In the genomic region with DNA sequence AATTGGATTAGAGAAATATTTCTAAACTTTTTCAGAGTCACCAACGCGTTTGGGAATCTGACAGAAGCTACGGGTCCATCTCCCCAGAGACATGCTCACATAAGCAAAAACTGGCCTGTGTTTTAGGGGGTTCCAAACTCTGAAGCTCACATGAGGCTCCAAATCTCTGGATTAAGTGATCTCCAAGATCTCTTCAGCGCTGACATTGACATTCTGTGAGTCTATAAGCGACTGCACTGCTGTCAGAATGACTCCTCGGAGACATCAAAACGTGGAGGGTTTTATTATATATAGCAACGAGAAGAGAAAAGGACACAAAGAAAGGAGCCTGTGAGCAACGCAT, we compare ENCODE assay signal across 8 cellular contexts. TPM values are rescaled to one million over a fixed set of nuclear protein-coding genes. Genes with fewer than 3 reads are reported as not detected.
A peak's percentile ranks its signal among the peaks of the same experiment; 100 is the strongest.
DNase-seq lines count a peak whose midpoint lies in the region; ATAC-seq, FAIRE-seq and TF ChIP-seq lines count a peak whose summit lies in the region.

No MANE protein-coding gene starts in this region.

- SMC1A ChIA-PET in GM12878 (lab: Charles Lee; ENCODE audit: uncharacterized antibody, unreplicated experiment), result interaction anchor here (0.7 to 1.6 kb wide), 9 partner anchors 14 to 245 kb away, joined by 3 to 8 read pairs (median 3); no protein-coding TSS in a partner anchor

- peak overlapping the region; percentile 96 for H2AFZ ChIP-seq in GM12878 (ENCODE audit: control insufficient read depth, low read depth, low read length)

- TF ChIP-seq EP300 in GM12878 (IDR thresholded peaks at IDR 0.05; ENCODE audit: borderline replicate concordance in 1 of 2, control insufficient read depth in 1 of 2, low read depth in 2 of 2, low read length in 2 of 2) (no peak), transverse colon (IDR thresholded peaks at IDR 0.05; ENCODE audit: low read depth) (no peak)

- peaks cover 29% of the 10 kb centered on the region for H3K79me2 ChIP-seq in GM12878 (ENCODE audit: control insufficient read depth, insufficient read depth, low read length)

- in situ Hi-C loops in GM12878 (cut with MboI), result loop anchor here (5.0 kb wide), 2 partner anchors 176 to 241 kb away; no protein-coding TSS in a partner anchor
- in situ Hi-C loops in transverse colon (cut with MboI; ENCODE audit: low pct_ligation_motif_present in 1 of 4, low pct_unique_long_range_greater_than_20kb in 1 of 4, low sequenced_read_pairs in 3 of 4), result loop anchor here in 3 of 4 donors (5.0 to 25.0 kb wide), 3 partner anchors 163 to 486 kb away; a partner anchor contains a TSS

- H3K4me2 ChIP-seq in GM12878 (ENCODE audit: control insufficient read depth, insufficient read depth), result peak overlapping the region; percentile 98

- CTCF ChIA-PET in activated naive CD4-positive, alpha-beta T cell treated with anti-CD3 and anti-CD28 coated beads for 36 hours (lab: Charles Lee), result interaction anchor here (1.2 to 2.6 kb wide), 2 partner anchors 150 to 175 kb away, joined by 3 to 19 read pairs; no protein-coding TSS in a partner anchor
- CTCF ChIA-PET in GM12878 (lab: Yijun Ruan, JAX), result interaction anchor here (0.5 to 7.1 kb wide), 10 partner anchors 14 to 575 kb away, joined by 3 to 174 read pairs (median 4); a partner anchor contains a TSS

- H3K4me3 Mint-ChIP-seq in activated naive CD4-positive, alpha-beta T cell treated with anti-CD3 and anti-CD28 coated beads for 36 hours, result peak overlapping the region; percentile 78

- no peak for TF ChIP-seq RAD21 in GM12878 (IDR thresholded peaks at IDR 0.05; ENCODE audit: insufficient read depth, low read depth, low read length)

- peak overlapping the region; percentile 82 for H3K9ac ChIP-seq in GM12878 (ENCODE audit: control insufficient read depth, insufficient read depth, low read length)

- peak overlapping the region; percentile 83 for H3K27ac Mint-ChIP-seq in activated naive CD4-positive, alpha-beta T cell treated with anti-CD3 and anti-CD28 coated beads for 36 hours

- no peak for DNase-seq in activated naive CD4-positive, alpha-beta T cell treated with anti-CD3 and anti-CD28 coated beads for 36 hours
- DNase-seq in activated naive CD4-positive, alpha-beta T cell treated with Interleukin-2 at 50 U/mL for 16 hours, result no peak
- no peak for DNase-seq in GM12878 (ENCODE audit: low read depth, low spot score)
- peak; percentile 49 for DNase-seq in medulla oblongata (ENCODE audit: extremely low spot score)
- no peak for DNase-seq in transverse colon
- DNase-seq in effector CD4-positive, alpha-beta T cell, result no peak
- no peak for DNase-seq in DMS53 (lab: John Stamatoyannopoulos, UW)
- no peak for DNase-seq in GOT3 (lab: John Stamatoyannopoulos, UW)

- FAIRE-seq in GM12878 (lab: Jason Lieb, UNC), result no peak

- peak overlapping the region; percentile 64 for H3K27ac ChIP-seq in GM12878 (ENCODE audit: control insufficient read depth, insufficient read depth)
- H3K27ac ChIP-seq in transverse colon, result peak overlapping the region; percentile 94 to 98 (median 97)

- peaks cover 3% of the 10 kb centered on the region for H3K27me3 Mint-ChIP-seq in activated naive CD4-positive, alpha-beta T cell treated with anti-CD3 and anti-CD28 coated beads for 36 hours (ENCODE audit: low read depth)

- RAD21 ChIA-PET in GM12878 (lab: Charles Lee; ENCODE audit: unreplicated experiment), result interaction anchor here (3.9 to 4.1 kb wide), 2 partner anchors 15 to 175 kb away, joined by 14 to 73 read pairs; no protein-coding TSS in a partner anchor

- no TSS peak for BruUV-seq in GM12878 (replicated peaks; lab: Mats Ljungman, UMichigan)

- no peak for TF ChIP-seq CTCF in GM12878 (IDR thresholded peaks at IDR 0.05 in 2 of 3, conservative IDR thresholded peaks at IDR 0.05 in 1 of 3; ENCODE audit: control insufficient read depth in 2 of 3, extremely low read depth in 1 of 3, insufficient read depth in 1 of 3, low read depth in 3 of 3, low read length in 3 of 3)
- no peak for TF ChIP-seq CTCF in transverse colon (IDR thresholded peaks at IDR 0.05)

- H3K9me3 Mint-ChIP-seq in activated naive CD4-positive, alpha-beta T cell treated with anti-CD3 and anti-CD28 coated beads for 36 hours, result no peaks in the 10 kb centered on the region

- WGBS in GM12878 (ENCODE audit: insufficient coverage, insufficient replicate concordance, low lambda C conversion rate, missing lambda C conversion rate), result 1% methylated on average over 9 of the region's 9 CpGs
- 14 to 21% methylated on average over 8 to 9 of the region's 9 CpGs for WGBS in transverse colon (ENCODE audit: low coverage in 1 of 2), 2 donors

- H4K20me1 ChIP-seq in GM12878 (ENCODE audit: control insufficient read depth, insufficient read depth), result no peaks in the 10 kb centered on the region

- no peaks in the 10 kb centered on the region for H3K36me3 ChIP-seq in GM12878 (ENCODE audit: control insufficient read depth in 2 of 2, insufficient read depth in 2 of 2, low read length in 1 of 2)
- H3K36me3 ChIP-seq in transverse colon, result no peaks in the 10 kb centered on the region

- no peaks in the 10 kb centered on the region for H3K27me3 ChIP-seq in GM12878 (replicated peaks in 1 of 2; ENCODE audit: control insufficient read depth in 2 of 2, insufficient read depth in 2 of 2, low read length in 1 of 2)
- no peaks in the 10 kb centered on the region for H3K27me3 ChIP-seq in transverse colon

- H3K4me1 ChIP-seq in GM12878 (ENCODE audit: control insufficient read depth, insufficient read depth, low read length) (peaks cover 13% of the 10 kb centered on the region), transverse colon (peaks cover 6 to 36% (median 17%) of the 10 kb centered on the region in 4 donors)

- H3K4me3 ChIP-seq in GM12878 (peak overlapping the region; percentile 46), transverse colon (peak overlapping the region; percentile 9 to 85 (median 78))

- ATAC-seq in GM12878, result no peak

- H3K9me3 ChIP-seq in GM12878 (replicated peaks; ENCODE audit: control insufficient read depth, insufficient read depth, low read length), result no peaks in the 10 kb centered on the region; the same call in 2 of the 3 replicates
- H3K9me3 ChIP-seq in transverse colon, result no peaks in the 10 kb centered on the region

- H3K4me1 Mint-ChIP-seq in activated naive CD4-positive, alpha-beta T cell treated with anti-CD3 and anti-CD28 coated beads for 36 hours (ENCODE audit: low read depth), result peaks cover 24% of the 10 kb centered on the region

- intact Hi-C loops in activated naive CD4-positive, alpha-beta T cell treated with anti-CD3 and anti-CD28 coated beads for 36 hours (cut with micrococcal nuclease), result loop anchor here (5.0 to 10.0 kb wide), 3 partner anchors 224 to 483 kb away; a partner anchor contains a TSS
- intact Hi-C loops in GM12878 (cut with micrococcal nuclease; ENCODE audit: unreplicated experiment) (loop anchor here (5.0 to 10.0 kb wide), 2 partner anchors 116 to 383 kb away; no protein-coding TSS in a partner anchor), transverse colon (cut with DNase I; ENCODE audit: low total_unique reads) (loop anchor here (2.0 kb wide), 1 partner anchor 175 kb away; no protein-coding TSS in a partner anchor)

- H3K36me3 Mint-ChIP-seq in activated naive CD4-positive, alpha-beta T cell treated with anti-CD3 and anti-CD28 coated beads for 36 hours (ENCODE audit: low read depth), result no peaks in the 10 kb centered on the region

- POLR2A ChIA-PET in GM12878 (lab: Charles Lee), result interaction anchor here (0.7 to 2.2 kb wide), 2 partner anchors 165 to 228 kb away, joined by 3 to 8 read pairs; no protein-coding TSS in a partner anchor

- TF ChIP-seq POLR2A in GM12878 (IDR thresholded peaks at IDR 0.05; ENCODE audit: low read depth, low read length) (no peak), transverse colon (IDR thresholded peaks at IDR 0.05) (no peak)

TF ChIP-seq in GM12878, 131 proteins besides CTCF, POLR2A, EP300 and RAD21:
- TF ChIP-seq TARDBP (IDR thresholded peaks at IDR 0.05; ENCODE audit: borderline replicate concordance) (0 out of 2 replicates have a peak, but pooled peaks have one; percentile 14), ZBED1 (IDR thresholded peaks at IDR 0.05; ENCODE audit: borderline replicate concordance) (0 out of 2 replicates have a peak, but pooled peaks have one; percentile 48), RAD51 (IDR thresholded peaks at IDR 0.05) (no peak)

RNA-seq across cellular contexts. Expression of a gene that starts 0.6 kb away (rescaled TPM):
- total RNA-seq in activated naive CD4-positive, alpha-beta T cell treated with anti-CD3 and anti-CD28 coated beads for 36 hours, result 1 to 10 TPM; 3.5 to 3.8 TPM
- 10.2 and 10.8 TPM in 2 replicates for total RNA-seq in GM12878 (2013; cell fraction: nucleolus; rRNA removed)
- total RNA-seq in GM12878 (2014; rRNA removed) (4.7 TPM in 2 replicates), GM12878 (2014; rRNA removed; fragmentation: Illumina TruSeq; extraction: Trizol) (3.5 and 3.7 TPM in 2 replicates), GM12878 (2021) (9.1 and 12.1 TPM in 2 replicates), transverse colon (10 to 100 TPM in 3 of 4 donors, 1 to 10 TPM in 1; 6.6 to 19.1 (median 16.2) TPM)
- 3.4 TPM for polyA plus RNA-seq in GM12878 (2011; ENCODE audit: low read depth)
- polyA plus RNA-seq in GM12878 (2011; rRNA removed) (5.3 and 14.2 TPM in 2 replicates), GM12878 (2014; fragmentation: Illumina TruSeq; extraction: Trizol) (5.1 and 9.1 TPM in 2 replicates), GM12878 (2014; fragmentation: Nextera tagmentation; extraction: Ambion mirVana) (1 to 10 TPM in 1 of 2 experiments, under 1 TPM in 1; 0.97 to 1.1 TPM), GM12878 (2014; rRNA removed) (4.2 TPM in 2 replicates), GM12878 (2016; fragmentation: Nextera tagmentation; extraction: Ambion mirVana) (1 to 10 TPM; 4.0 to 5.5 TPM)
- polyA plus RNA-seq in GM12878 (2011; cell fraction: cytosol; rRNA removed), result 6.9 and 11.5 TPM in 2 replicates
- 9.7 and 12.5 TPM in 2 replicates for polyA plus RNA-seq in GM12878 (2011; cell fraction: nucleus; rRNA removed)
- 4.9 and 5.9 TPM in 2 replicates for polyA plus RNA-seq in GM12878 (2012)
- 9.8 and 15.1 TPM in 2 replicates for polyA minus RNA-seq in GM12878 (2011; rRNA and poly(A)+ RNA removed)
- polyA minus RNA-seq in GM12878 (2011; cell fraction: cytosol; rRNA and poly(A)+ RNA removed), result 3.5 and 4.2 TPM in 2 replicates
- polyA minus RNA-seq in GM12878 (2011; cell fraction: nucleus; rRNA and poly(A)+ RNA removed), result 4.7 and 7.8 TPM in 2 replicates
